13 cellular contexts compared by ENCODE assay signal in the genomic region with DNA sequence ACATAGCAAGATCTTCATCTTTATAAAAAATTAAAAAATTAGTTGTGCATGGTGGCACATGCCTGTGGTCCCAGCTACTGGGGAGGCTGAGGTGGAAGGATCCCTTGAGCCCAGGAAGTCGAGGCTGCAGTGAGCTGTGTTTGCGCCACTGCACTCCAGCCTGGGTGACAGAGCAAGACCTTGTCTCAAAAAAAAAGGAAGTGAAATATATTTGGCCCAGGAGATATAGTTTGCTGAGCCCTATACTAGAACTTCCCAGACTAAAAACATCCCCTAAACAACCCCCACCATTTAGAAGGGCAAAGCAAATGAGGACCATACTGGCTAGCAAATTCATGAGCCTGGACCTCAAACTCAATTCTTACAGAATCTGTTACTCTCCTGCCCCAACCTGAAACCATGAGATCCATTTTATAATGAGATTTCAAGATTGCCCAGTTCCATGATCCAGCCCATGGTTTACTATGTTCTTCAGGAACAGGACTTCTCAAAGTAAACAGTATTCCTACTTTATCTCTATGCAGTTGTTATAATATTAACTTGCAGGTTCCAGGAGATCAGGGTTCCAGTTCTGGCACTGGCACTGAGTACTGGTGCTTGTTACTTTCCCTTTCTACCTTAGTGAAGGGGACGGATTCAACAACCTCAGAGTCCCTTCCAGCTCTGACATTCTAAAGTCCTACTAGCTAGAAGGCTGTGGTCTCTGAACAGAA. TPM values are rescaled to one million over a fixed set of nuclear protein-coding genes. Genes with fewer than 3 reads are reported as not detected.
DNase-seq lines count a peak whose midpoint lies in the region; ATAC-seq and TF ChIP-seq lines count a peak whose summit lies in the region.
"Had no signal": no experiment of that assay in that cellular context is flagged by ENCODE, and none has a peak within 500 bp of the region (broad histone marks: within the 10 kb centered on the region; RNA-seq: fewer than 3 reads in every experiment).

No MANE protein-coding gene starts in this region.

- ATAC-seq in GM18861 (IDR thresholded peaks at IDR 0.05; ENCODE audit: unreplicated experiment) (peak; percentile 72), GM21723 (IDR thresholded peaks at IDR 0.05; ENCODE audit: unreplicated experiment) (peak; percentile 93), HG03558 (IDR thresholded peaks at IDR 0.05; ENCODE audit: extremely low read depth, unreplicated experiment) (peak; percentile 72), memory B cell (ENCODE audit: low read depth) (peak; percentile 97)
- ATAC-seq: T-helper 17 cell had no signal

- no peak for TF ChIP-seq CTCF in ascending aorta (IDR thresholded peaks at IDR 0.05)
- no peak for TF ChIP-seq CTCF in glutamatergic neuron (IDR thresholded peaks at IDR 0.05; ENCODE audit: partially characterized antibody, unreplicated experiment)

- DNase-seq in memory B cell (ENCODE audit: low spot score in 2 of 2): peak in 1 of 2 donors; percentile 17
- no peak for DNase-seq in NCI-H82 treated with DMSO at 0.1 percent for 48 hours (lab: John Stamatoyannopoulos, UW; ENCODE audit: unreplicated experiment)
- DNase-seq in ascending aorta (ENCODE audit: low spot score in 2 of 2): no peak
- DNase-seq in cerebellar cortex (ENCODE audit: low spot score): no peak
- DNase-seq in glutamatergic neuron: no peak
- DNase-seq: NCI-H1930, T-helper 17 cell had no signal

- no peaks in the 10 kb centered on the region for H3K36me3 Mint-ChIP-seq in memory B cell
- H3K36me3 Mint-ChIP-seq in glutamatergic neuron (ENCODE audit: unreplicated experiment): no peaks in the 10 kb centered on the region

- H3K4me3 Mint-ChIP-seq in memory B cell (no peak overlapping the region), glutamatergic neuron (ENCODE audit: unreplicated experiment) (no peak overlapping the region)
- H3K4me3 Mint-ChIP-seq: T-helper 17 cell had no signal

- peaks cover 4% of the 10 kb centered on the region for H3K27me3 ChIP-seq in ascending aorta

- H3K27ac Mint-ChIP-seq in memory B cell (no peak overlapping the region), glutamatergic neuron (ENCODE audit: unreplicated experiment) (no peak overlapping the region)
- H3K27ac Mint-ChIP-seq: activated T-helper 2 cell treated with anti-CD3 and anti-CD28 coated beads, Interferon-gamma antibody, Interleukin-2, Interleukin-4, amounts not matched to agents 10 μg/mL and 5 μg/mL and 100 μg/mL, durations not matched to agents 14 hours and 24 hours and 36 hours; HFFc6; T-helper 17 cell had no signal

- no peaks in the 10 kb centered on the region for H3K9me3 Mint-ChIP-seq in memory B cell
- H3K9me3 Mint-ChIP-seq in glutamatergic neuron (ENCODE audit: unreplicated experiment): peaks cover 1% of the 10 kb centered on the region
- H3K9me3 Mint-ChIP-seq: activated T-helper 2 cell treated with anti-CD3 and anti-CD28 coated beads, Interferon-gamma antibody, Interleukin-2, Interleukin-4, amounts not matched to agents 10 μg/mL and 5 μg/mL and 100 μg/mL, durations not matched to agents 14 hours and 24 hours and 36 hours; HFFc6 had no signal

- H3K9me3 ChIP-seq in ascending aorta: no peaks in the 10 kb centered on the region

- no peaks in the 10 kb centered on the region for H3K4me1 ChIP-seq in ascending aorta

- H3K27me3 Mint-ChIP-seq in memory B cell (peaks cover 10% of the 10 kb centered on the region), glutamatergic neuron (ENCODE audit: unreplicated experiment) (peaks cover 8% of the 10 kb centered on the region)

- H3K27ac ChIP-seq in ascending aorta: no peak overlapping the region

- no peak overlapping the region for H3K4me3 ChIP-seq in ascending aorta

- H3K36me3 ChIP-seq in ascending aorta: no peaks in the 10 kb centered on the region

- intact Hi-C loops in ascending aorta (cut with DNase I): no loop called here

- H3K4me1 Mint-ChIP-seq in memory B cell: peaks cover 9% of the 10 kb centered on the region
- H3K4me1 Mint-ChIP-seq in glutamatergic neuron (ENCODE audit: low read depth, unreplicated experiment): no peaks in the 10 kb centered on the region
- H3K4me1 Mint-ChIP-seq: T-helper 17 cell had no signal

RNA-seq across cellular contexts. Expression of gene TADA1, which starts 48.9 kb away (rescaled TPM):
- total RNA-seq in ascending aorta: 12.8 TPM
- 15.9 TPM for total RNA-seq in glutamatergic neuron (ENCODE audit: unreplicated experiment)

RNA-seq across cellular contexts. Expression of gene ILDR2, which starts 50.4 kb away (rescaled TPM):
- total RNA-seq in ascending aorta (not detected), glutamatergic neuron (ENCODE audit: unreplicated experiment) (0.56 TPM)
- total RNA-seq: HFFc6, pulmonary artery endothelial cell had no signal
